ENCODE assay signal across 31 cellular contexts in the genomic region with DNA sequence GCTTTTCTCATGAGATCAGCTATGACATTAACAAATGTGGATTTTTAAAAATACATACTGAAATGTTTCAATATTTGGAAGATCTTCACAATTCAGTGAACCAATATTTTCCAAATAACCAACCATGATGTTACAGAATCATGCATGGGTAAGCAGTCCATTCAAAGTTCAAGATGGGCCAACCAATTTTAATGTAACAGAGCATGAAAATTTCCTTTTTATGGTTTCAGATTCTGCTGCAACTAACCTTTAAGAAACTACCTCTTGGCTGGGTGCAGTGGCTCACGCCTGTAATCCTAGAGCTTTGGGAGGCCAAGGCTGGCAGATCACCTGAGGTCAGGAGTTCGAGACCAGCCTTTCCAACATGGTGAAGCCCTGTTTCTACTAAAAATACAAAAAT.
"Had no signal": no experiment of that assay in that cellular context is flagged by ENCODE, and none has a peak within 500 bp of the region (broad histone marks: within the 10 kb centered on the region; RNA-seq: fewer than 3 reads in every experiment).

No MANE protein-coding gene starts in this region.

- FAIRE-seq: endometrium, endothelial cell of umbilical vein had no signal

- H3K27ac ChIP-seq: ascending aorta, breast epithelium, cardiac muscle cell, colonic mucosa, epithelial cell of prostate, esophagus squamous epithelium, gastroesophageal sphincter, heart right ventricle had no signal

- H3K9me3 Mint-ChIP-seq: activated CD4-positive, alpha-beta memory T cell treated with anti-CD3 and anti-CD28 coated beads, Interleukin-2, amount 10 ng/mL, durations not matched to agents 7 days and 5 days; activated CD4-positive, alpha-beta T cell treated with anti-CD3 and anti-CD28 coated beads, Interleukin-2, amount 10 ng/mL, durations not matched to agents 7 days and 5 days; activated naive CD4-positive, alpha-beta T cell treated with anti-CD3 and anti-CD28 coated beads, Interleukin-2, amount 10 ng/mL, durations not matched to agents 7 days and 5 days; activated naive CD4-positive, alpha-beta T cell treated with anti-CD3 and anti-CD28 coated beads, Interleukin-2, amount 50 U/mL, for 72 hours; activated naive CD8-positive, alpha-beta T cell treated with anti-CD3 and anti-CD28 coated beads, Interleukin-2, amount 10 ng/mL, durations not matched to agents 7 days and 5 days; activated T-cell treated with anti-CD3 and anti-CD28 coated beads, Interleukin-2, amount 50 U/mL, for 24 hours; activated T-cell treated with anti-CD3 and anti-CD28 coated beads, Interleukin-2, amount 50 U/mL, for 72 hours had no signal

- ATAC-seq: activated naive CD4-positive, alpha-beta T cell treated with anti-CD3 and anti-CD28 coated beads, Interleukin-2, amount 50 U/mL, for 72 hours; activated T-cell treated with anti-CD3 and anti-CD28 coated beads, Interleukin-2, amount 50 U/mL, for 72 hours; gastroesophageal sphincter; heart right ventricle had no signal

- H3K4me3 ChIP-seq: ascending aorta, breast epithelium, cardiac muscle cell, colonic mucosa, esophagus squamous epithelium, gastroesophageal sphincter, heart right ventricle had no signal

- H3K36me3 ChIP-seq: ascending aorta, breast epithelium, cardiac muscle cell, colonic mucosa, gastroesophageal sphincter, heart right ventricle had no signal

- H3K4me1 ChIP-seq: breast epithelium, colonic mucosa had no signal

- DNase-seq: activated CD4-positive, alpha-beta memory T cell treated with anti-CD3 and anti-CD28 coated beads, Interleukin-2, amount 10 ng/mL, durations not matched to agents 7 days and 5 days; activated CD4-positive, alpha-beta T cell treated with anti-CD3 and anti-CD28 coated beads for 4 hours; activated CD4-positive, alpha-beta T cell treated with anti-CD3 and anti-CD28 coated beads, Interleukin-2, amount 10 ng/mL, durations not matched to agents 7 days and 5 days; activated CD4-positive, alpha-beta T cell treated with anti-CD3 and anti-CD28 coated beads, Interleukin-2, amount 50 U/mL, for 4 hours; activated CD4-positive, CD25-positive, alpha-beta regulatory T cell; activated CD4-positive, CD25-positive, alpha-beta regulatory T cell treated with anti-CD3 and anti-CD28 coated beads, Interleukin-2, amount 50 U/mL, for 72 hours; activated CD8-positive, alpha-beta memory T cell treated with anti-CD3 and anti-CD28 coated beads, Interleukin-2, amount 50 U/mL, for 48 hours; activated gamma-delta T cell; activated naive CD4-positive, alpha-beta T cell; activated naive CD4-positive, alpha-beta T cell treated with anti-CD3 and anti-CD28 coated beads, Interleukin-2, amount 10 ng/mL, durations not matched to agents 7 days and 5 days; activated naive CD8-positive, alpha-beta T cell treated with anti-CD3 and anti-CD28 coated beads, Interleukin-2, amount 10 ng/mL, durations not matched to agents 7 days and 5 days; activated T-cell treated with anti-CD3 and anti-CD28 coated beads for 4 hours; activated T-cell treated with anti-CD3 and anti-CD28 coated beads, Interleukin-2, amount 50 U/mL, for 24 hours; activated T-cell treated with anti-CD3 and anti-CD28 coated beads, Interleukin-2, amount 50 U/mL, for 72 hours; central memory CD4-positive, alpha-beta T cell; cerebellar nuclear complex; colonic mucosa; effector CD8-positive, alpha-beta T cell; esophagus squamous epithelium; foreskin melanocyte; heart right ventricle; T-helper 2 cell had no signal

- H3K4me1 Mint-ChIP-seq: activated CD4-positive, alpha-beta memory T cell treated with anti-CD3 and anti-CD28 coated beads, Interleukin-2, amount 10 ng/mL, durations not matched to agents 7 days and 5 days; activated CD4-positive, alpha-beta T cell treated with anti-CD3 and anti-CD28 coated beads, Interleukin-2, amount 10 ng/mL, durations not matched to agents 7 days and 5 days; activated naive CD4-positive, alpha-beta T cell treated with anti-CD3 and anti-CD28 coated beads, Interleukin-2, amount 10 ng/mL, durations not matched to agents 7 days and 5 days; activated naive CD8-positive, alpha-beta T cell treated with anti-CD3 and anti-CD28 coated beads, Interleukin-2, amount 10 ng/mL, durations not matched to agents 7 days and 5 days had no signal

- H3K9me3 ChIP-seq: ascending aorta, breast epithelium, colonic mucosa, esophagus squamous epithelium, gastroesophageal sphincter, heart right ventricle had no signal

- H3K27me3 Mint-ChIP-seq: activated CD4-positive, alpha-beta memory T cell treated with anti-CD3 and anti-CD28 coated beads, Interleukin-2, amount 10 ng/mL, durations not matched to agents 7 days and 5 days; activated CD4-positive, alpha-beta T cell treated with anti-CD3 and anti-CD28 coated beads, Interleukin-2, amount 10 ng/mL, durations not matched to agents 7 days and 5 days; activated T-cell treated with anti-CD3 and anti-CD28 coated beads, Interleukin-2, amount 50 U/mL, for 24 hours had no signal

- H3K27ac Mint-ChIP-seq: activated CD4-positive, alpha-beta memory T cell treated with anti-CD3 and anti-CD28 coated beads, Interleukin-2, amount 10 ng/mL, durations not matched to agents 7 days and 5 days; activated CD4-positive, alpha-beta T cell treated with anti-CD3 and anti-CD28 coated beads, Interleukin-2, amount 10 ng/mL, durations not matched to agents 7 days and 5 days; activated naive CD4-positive, alpha-beta T cell treated with anti-CD3 and anti-CD28 coated beads, Interleukin-2, amount 10 ng/mL, durations not matched to agents 7 days and 5 days; activated naive CD4-positive, alpha-beta T cell treated with anti-CD3 and anti-CD28 coated beads, Interleukin-2, amount 50 U/mL, for 72 hours; activated naive CD8-positive, alpha-beta T cell treated with anti-CD3 and anti-CD28 coated beads, Interleukin-2, amount 10 ng/mL, durations not matched to agents 7 days and 5 days; activated T-cell treated with anti-CD3 and anti-CD28 coated beads, Interleukin-2, amount 50 U/mL, for 24 hours; activated T-cell treated with anti-CD3 and anti-CD28 coated beads, Interleukin-2, amount 50 U/mL, for 72 hours; brain had no signal

- H3K4me3 Mint-ChIP-seq: activated CD4-positive, alpha-beta memory T cell treated with anti-CD3 and anti-CD28 coated beads, Interleukin-2, amount 10 ng/mL, durations not matched to agents 7 days and 5 days; activated CD4-positive, alpha-beta T cell treated with anti-CD3 and anti-CD28 coated beads, Interleukin-2, amount 10 ng/mL, durations not matched to agents 7 days and 5 days; activated naive CD4-positive, alpha-beta T cell treated with anti-CD3 and anti-CD28 coated beads, Interleukin-2, amount 10 ng/mL, durations not matched to agents 7 days and 5 days; activated naive CD8-positive, alpha-beta T cell treated with anti-CD3 and anti-CD28 coated beads, Interleukin-2, amount 10 ng/mL, durations not matched to agents 7 days and 5 days; activated T-cell treated with anti-CD3 and anti-CD28 coated beads, Interleukin-2, amount 50 U/mL, for 24 hours; activated T-cell treated with anti-CD3 and anti-CD28 coated beads, Interleukin-2, amount 50 U/mL, for 72 hours; brain had no signal

- H3K27me3 ChIP-seq: ascending aorta, breast epithelium, cardiac muscle cell, colonic mucosa, esophagus squamous epithelium, gastroesophageal sphincter, heart right ventricle had no signal

- H3K36me3 Mint-ChIP-seq: activated naive CD4-positive, alpha-beta T cell treated with anti-CD3 and anti-CD28 coated beads, Interleukin-2, amount 50 U/mL, for 72 hours; activated naive CD8-positive, alpha-beta T cell treated with anti-CD3 and anti-CD28 coated beads, Interleukin-2, amount 10 ng/mL, durations not matched to agents 7 days and 5 days; brain had no signal
